6 cellular contexts compared by ENCODE assay signal in the genomic region with DNA sequence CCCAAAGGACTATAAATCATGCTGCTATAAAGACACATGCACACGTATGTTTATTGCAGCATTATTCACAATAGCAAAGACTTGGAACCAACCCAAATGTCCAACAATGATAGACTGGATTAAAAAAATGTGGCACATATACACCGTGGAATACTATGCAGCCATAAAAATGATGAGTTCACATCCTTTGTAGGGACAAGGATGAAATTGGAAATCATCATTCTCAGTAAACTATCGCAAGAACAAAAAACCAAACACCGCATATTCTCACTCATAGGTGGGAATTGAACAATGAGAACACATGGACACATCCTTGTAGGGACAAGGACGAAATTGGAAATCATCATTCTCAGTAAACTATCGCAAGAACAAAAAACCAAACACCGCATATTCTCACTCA. TPM values are rescaled to one million over a fixed set of nuclear protein-coding genes. Genes with fewer than 3 reads are reported as not detected.
DNase-seq lines count a peak whose midpoint lies in the region; ATAC-seq, FAIRE-seq and TF ChIP-seq lines count a peak whose summit lies in the region.
"Not testable (repeated sequence)": the region's sequence is repeated elsewhere in the genome, so short reads cannot be mapped to it uniquely, and the experiment has no call there.
"Had no signal": no experiment of that assay in that cellular context is flagged by ENCODE, and none has a peak within 500 bp of the region (broad histone marks: within the 10 kb centered on the region; RNA-seq: fewer than 3 reads in every experiment).

No MANE protein-coding gene starts in this region.

- not testable (repeated sequence) for ATAC-seq in K562

- BruUV-seq in K562 (replicated peaks; lab: Mats Ljungman, UMichigan), result not testable (repeated sequence)

- H3K27me3 ChIP-seq in K562 (ENCODE audit: control insufficient read depth in 2 of 2, insufficient read depth in 2 of 2, low read length in 2 of 2), result not testable (repeated sequence)

- TF ChIP-seq CTCF in HEK293 (tag by site-specific recombination; IDR thresholded peaks at IDR 0.05); K562 (IDR thresholded peaks at IDR 0.05 in 2 of 3, conservative IDR thresholded peaks at IDR 0.05 in 1 of 3; ENCODE audit: insufficient read depth in 2 of 3, low read depth in 1 of 3, low read length in 3 of 3): not testable (repeated sequence)

- H2AFZ ChIP-seq in K562 (ENCODE audit: low read depth, low read length), result not testable (repeated sequence)

- H3K9me3 ChIP-seq in HEK293 (ENCODE audit: control insufficient read depth, insufficient read depth, low read depth, low read length); K562 (replicated peaks; ENCODE audit: control insufficient read depth, insufficient read depth, low read depth, low read length): not testable (repeated sequence)

- TF ChIP-seq EP300 in K562 (IDR thresholded peaks at IDR 0.05; ENCODE audit: low read length), result not testable (repeated sequence)

- not testable (repeated sequence) for DNase-seq in K562 (ENCODE audit: extremely low read depth in 1 of 4, low spot score in 3 of 4)

- TF ChIP-seq POLR2A in K562 (conservative IDR thresholded peaks at IDR 0.05), result not testable (repeated sequence)

- not testable (repeated sequence) for TF ChIP-seq RAD21 in K562 (CRISPR knock-in tag; conservative IDR thresholded peaks at IDR 0.05 in 1 of 2, IDR thresholded peaks at IDR 0.05 in 1 of 2)

- H3K9me1 ChIP-seq in K562 (ENCODE audit: control insufficient read depth, insufficient read depth, low read length), result not testable (repeated sequence)

- H3K36me3 ChIP-seq in HEK293 (ENCODE audit: control insufficient read depth in 2 of 2, insufficient read depth in 1 of 2, low read length in 2 of 2); K562 (ENCODE audit: control insufficient read depth, insufficient read depth, low read length): not testable (repeated sequence)

- WGBS in K562 (ENCODE audit: insufficient coverage, low coverage, missing lambda C conversion rate), result 93% methylated on average over 5 of the region's 7 CpGs

- not testable (repeated sequence) for H3K4me3 ChIP-seq in HEK293 (ENCODE audit: low read depth, low read length); K562

- H3K27ac ChIP-seq in HEK293 (ENCODE audit: extremely low read depth, low read depth, low read length); K562 (ENCODE audit: extremely low read depth, low read depth, low read length): not testable (repeated sequence)

- in situ Hi-C loops in K562 (cut with MboI), result not testable (repeated sequence)

- intact Hi-C loops in K562 (cut with micrococcal nuclease), result loop anchor here (1.0 kb wide), 2 partner anchors 49 to 111 kb away; no protein-coding TSS in a partner anchor

- POLR2A ChIA-PET in HEK293 (lab: Yijun Ruan, JAX); K562 (lab: Yijun Ruan, JAX): not testable (repeated sequence)

- CTCF ChIA-PET in HEK293 (lab: Yijun Ruan, JAX); K562 (lab: Yijun Ruan, JAX; ENCODE audit: low intra/inter-chr PET ratio): not testable (repeated sequence)

- H4K20me1 ChIP-seq in K562 (replicated peaks; ENCODE audit: control insufficient read depth, insufficient read depth, low read length), result not testable (repeated sequence)

- not testable (repeated sequence) for FAIRE-seq in K562 (lab: Jason Lieb, UNC)

- H3K4me2 ChIP-seq in K562 (ENCODE audit: insufficient read depth, low read length), result not testable (repeated sequence)

- H3K4me1 ChIP-seq in HEK293 (ENCODE audit: control insufficient read depth, insufficient read depth, low read length), result not testable (repeated sequence)
- H3K4me1 ChIP-seq in K562 (replicated peaks in 1 of 2; ENCODE audit: control insufficient read depth in 2 of 2, insufficient read depth in 2 of 2, low read length in 2 of 2), result peaks cover 21 to 23% of the 10 kb centered on the region in 2 experiments

- H3K9ac ChIP-seq in K562 (ENCODE audit: insufficient read depth in 1 of 2, low read depth in 2 of 2, low read length in 2 of 2), result not testable (repeated sequence)

- not testable (repeated sequence) for H3K79me2 ChIP-seq in K562 (ENCODE audit: control insufficient read depth, insufficient read depth, low read length)

TF ChIP-seq in HEK293, 187 proteins besides CTCF, POLR2A, EP300 and RAD21:
- TF ChIP-seq ZNF146 (tag by site-specific recombination; IDR thresholded peaks at IDR 0.05), result peak; percentile 76

TF ChIP-seq in K562, 482 proteins besides CTCF, POLR2A, EP300 and RAD21:
- peak; percentile 47; the same call in 1 of the 2 replicates for TF ChIP-seq BCOR (IDR thresholded peaks at IDR 0.05)
- peak; percentile 64 for TF ChIP-seq ZNF146 (CRISPR knock-in tag; IDR thresholded peaks at IDR 0.05; ENCODE audit: unreplicated experiment)

RNA-seq across cellular contexts. Expression of gene SLC30A1, which starts 46.9 kb away (rescaled TPM):
- total RNA-seq in K562 (2011; cell fraction: chromatin; rRNA removed; ENCODE audit: low replicate concordance), result 11.4 and 24.0 TPM in 2 replicates
- 14.2 and 15.8 TPM in 2 replicates for total RNA-seq in K562 (2011; cell fraction: nucleolus; rRNA removed)
- total RNA-seq in K562 (2011; cell fraction: nucleoplasm; rRNA removed), result 19.2 and 26.8 TPM in 2 replicates
- total RNA-seq in K562 (2014; rRNA removed) (5.0 and 5.4 TPM in 2 replicates), K562 (2014; rRNA removed; fragmentation: Illumina TruSeq; extraction: Trizol) (11.9 and 12.0 TPM in 2 replicates), K562 (2015; rRNA removed; fragmentation: Illumina TruSeq; extraction: Trizol) (13.8 and 14.4 TPM in 2 replicates), K562 (2021) (13.1 and 14.6 TPM in 2 replicates)
- polyA plus RNA-seq in K562 (2011; rRNA removed) (6.6 and 6.7 TPM in 2 replicates), K562 (2014; fragmentation: Illumina TruSeq; extraction: Trizol) (6.4 and 7.9 TPM in 2 replicates), K562 (2014; fragmentation: Nextera tagmentation; extraction: Ambion mirVana) (1 to 10 TPM; 4.1 to 4.2 TPM), K562 (2014; rRNA removed) (4.8 and 5.1 TPM in 2 replicates)
- polyA plus RNA-seq in K562 (2011; cell fraction: cytosol; rRNA removed), result 3.2 and 3.5 TPM in 2 replicates
- 4.1 and 5.4 TPM in 2 replicates for polyA plus RNA-seq in K562 (2011; cell fraction: nucleus; rRNA removed)
- 4.5 and 8.6 TPM in 2 replicates for polyA plus RNA-seq in K562 (2012)
- 15.2 and 23.0 TPM in 2 replicates for polyA minus RNA-seq in K562 (2011; rRNA and poly(A)+ RNA removed)
- polyA minus RNA-seq in K562 (2011; cell fraction: cytosol; rRNA and poly(A)+ RNA removed), result 8.5 and 10.6 TPM in 2 replicates
- 9.6 and 22.0 TPM in 2 replicates for polyA minus RNA-seq in K562 (2011; cell fraction: nucleus; rRNA and poly(A)+ RNA removed)

RNA-seq across cellular contexts. Expression of gene NEK2, which starts 49.6 kb away (rescaled TPM):
- total RNA-seq in K562 (2011; cell fraction: chromatin; rRNA removed; ENCODE audit: low replicate concordance), result 18.3 and 46.6 TPM in 2 replicates
- 15.0 and 17.2 TPM in 2 replicates for total RNA-seq in K562 (2011; cell fraction: nucleolus; rRNA removed)
- total RNA-seq in K562 (2011; cell fraction: nucleoplasm; rRNA removed), result 22.6 and 23.8 TPM in 2 replicates
- 54.4 and 65.8 TPM in 2 replicates for total RNA-seq in K562 (2014; rRNA removed)
- total RNA-seq in K562 (2014; rRNA removed; fragmentation: Illumina TruSeq; extraction: Trizol), result 74.7 and 85.7 TPM in 2 replicates
- 64.5 and 72.1 TPM in 2 replicates for total RNA-seq in K562 (2015; rRNA removed; fragmentation: Illumina TruSeq; extraction: Trizol)
- total RNA-seq in K562 (2021), result 45.6 and 52.8 TPM in 2 replicates
- polyA plus RNA-seq in K562 (2011; rRNA removed), result 53.3 and 69.7 TPM in 2 replicates
- polyA plus RNA-seq in K562 (2011; cell fraction: cytosol; rRNA removed), result 17.1 and 29.6 TPM in 2 replicates
- polyA plus RNA-seq in K562 (2011; cell fraction: nucleus; rRNA removed), result 24.2 and 25.4 TPM in 2 replicates
- 42.5 and 47.0 TPM in 2 replicates for polyA plus RNA-seq in K562 (2012)
- polyA plus RNA-seq in K562 (2014; fragmentation: Illumina TruSeq; extraction: Trizol), result 66.4 and 75.9 TPM in 2 replicates
- polyA plus RNA-seq in K562 (2014; fragmentation: Nextera tagmentation; extraction: Ambion mirVana), result 10 to 100 TPM; 30.0 to 38.6 TPM
- polyA plus RNA-seq in K562 (2014; rRNA removed), result 48.6 and 66.4 TPM in 2 replicates
- polyA minus RNA-seq in K562 (2011; rRNA and poly(A)+ RNA removed), result 122 and 124 TPM in 2 replicates
- polyA minus RNA-seq in K562 (2011; cell fraction: cytosol; rRNA and poly(A)+ RNA removed), result 30.9 and 39.3 TPM in 2 replicates
- 23.6 and 35.4 TPM in 2 replicates for polyA minus RNA-seq in K562 (2011; cell fraction: nucleus; rRNA and poly(A)+ RNA removed)
- total RNA-seq: B cell; CD4-positive, alpha-beta memory T cell; CD4-positive, alpha-beta T cell had no signal
- polyA plus RNA-seq: CD14-positive monocyte; CD4-positive, alpha-beta memory T cell had no signal
